8 cellular contexts compared by ENCODE assay signal in the genomic region with DNA sequence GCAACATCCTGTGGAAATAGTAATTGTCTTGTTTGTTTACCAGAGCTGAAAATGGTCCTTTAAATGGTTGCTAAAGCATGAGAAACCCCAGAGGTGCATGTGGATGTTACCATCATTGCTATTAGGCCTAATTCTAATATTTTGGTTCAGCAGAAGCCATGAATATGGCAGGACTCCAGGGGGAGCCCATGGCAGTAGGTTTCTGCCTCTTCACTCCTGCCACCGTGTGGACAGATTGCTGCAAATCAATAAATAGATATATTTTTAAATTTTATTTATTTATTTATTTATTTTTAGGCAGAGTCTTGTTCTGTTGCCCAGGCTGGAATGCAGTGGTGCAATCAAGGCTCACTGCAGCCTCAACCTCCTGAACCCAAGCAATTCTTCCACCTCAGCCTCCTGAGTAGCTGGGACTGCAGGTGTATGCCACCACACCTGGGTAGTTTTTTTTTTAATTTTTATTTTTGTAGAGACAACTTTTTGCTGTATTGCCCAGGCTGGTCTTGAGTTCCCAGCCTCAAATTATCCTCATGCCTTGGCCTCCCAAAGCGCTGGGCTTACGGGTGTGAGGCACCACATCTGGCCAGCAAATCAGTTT. TPM values are rescaled to one million over a fixed set of nuclear protein-coding genes. Genes with fewer than 3 reads are reported as not detected.
DNase-seq lines count a peak whose midpoint lies in the region; ATAC-seq, FAIRE-seq and TF ChIP-seq lines count a peak whose summit lies in the region.

No MANE protein-coding gene starts in this region.

- no peaks in the 10 kb centered on the region for H3K79me2 ChIP-seq in keratinocyte (ENCODE audit: control insufficient read depth, insufficient read depth, low read length)

- H3K27me3 ChIP-seq in body of pancreas (no peaks in the 10 kb centered on the region), keratinocyte (ENCODE audit: control insufficient read depth, extremely low read depth, insufficient read depth, low read length) (peaks cover 6% of the 10 kb centered on the region)

- H2AFZ ChIP-seq in keratinocyte (ENCODE audit: control insufficient read depth, low read length): no peak overlapping the region

- H3K4me3 ChIP-seq in body of pancreas (no peak overlapping the region), keratinocyte (ENCODE audit: control insufficient read depth in 2 of 3, extremely low read depth in 1 of 3, insufficient read depth in 2 of 3, low read depth in 1 of 3, low read length in 3 of 3) (no peak overlapping the region)

- 43 to 57% methylated on average over 3 of the region's 3 CpGs for WGBS in body of pancreas, 2 donors

- no peaks in the 10 kb centered on the region for H3K9me1 ChIP-seq in keratinocyte (ENCODE audit: control insufficient read depth, extremely low read depth, insufficient read depth, low read length)

- no peaks in the 10 kb centered on the region for H3K9me3 ChIP-seq in body of pancreas
- H3K9me3 ChIP-seq in keratinocyte (ENCODE audit: control insufficient read depth, low read depth, low read length): no peaks in the 10 kb centered on the region

- H3K4me1 ChIP-seq in body of pancreas: no peaks in the 10 kb centered on the region
- no peaks in the 10 kb centered on the region for H3K4me1 ChIP-seq in keratinocyte (ENCODE audit: control insufficient read depth, extremely low read depth, insufficient read depth, low read length)

- no peak for FAIRE-seq in keratinocyte (lab: Jason Lieb, UNC)

- no peak overlapping the region for H3K27ac ChIP-seq in body of pancreas
- no peak overlapping the region for H3K27ac ChIP-seq in keratinocyte (ENCODE audit: control insufficient read depth, insufficient read depth, low read length)

- H3K36me3 ChIP-seq in body of pancreas (replicated peaks in 1 of 2; ENCODE audit: insufficient read depth in 1 of 2, low read depth in 2 of 2): no peaks in the 10 kb centered on the region
- H3K36me3 ChIP-seq in keratinocyte (ENCODE audit: control insufficient read depth in 2 of 2, extremely low read depth in 1 of 2, insufficient read depth in 2 of 2, low read length in 2 of 2): no peaks in the 10 kb centered on the region

- peak; percentile 51 for ATAC-seq in GM18502 (IDR thresholded peaks at IDR 0.05; ENCODE audit: poor library complexity, unreplicated experiment)
- peak; percentile 30 for ATAC-seq in body of pancreas
- ATAC-seq in HG03097 (IDR thresholded peaks at IDR 0.05; ENCODE audit: low FRiP score, unreplicated experiment): no peak

- no peaks in the 10 kb centered on the region for H4K20me1 ChIP-seq in keratinocyte (ENCODE audit: control insufficient read depth, extremely low read depth, insufficient read depth, low read length)

- TF ChIP-seq CTCF in LNCAP (IDR thresholded peaks at IDR 0.05) (peak; percentile 38; the same call in 1 of the 2 replicates), body of pancreas (IDR thresholded peaks at IDR 0.05) (peak; percentile 38 to 76 (median 59)), keratinocyte (optimal IDR thresholded peaks at IDR 0.05 in 1 of 3, IDR thresholded peaks at IDR 0.05 in 1 of 3, conservative IDR thresholded peaks at IDR 0.05 in 1 of 3; ENCODE audit: extremely low read depth in 1 of 3, insufficient read depth in 2 of 3, low read length in 3 of 3) (peak; percentile 66 to 85 (median 67))

- DNase-seq in Ammon's horn (ENCODE audit: low spot score) (peak; percentile 84), SHP77 treated with DMSO at 0.1 percent for 48 hours (lab: John Stamatoyannopoulos, UW) (peak; percentile 46), body of pancreas (peak; percentile 64 to 83 (median 76)), keratinocyte (ENCODE audit: low read depth, low spot score) (no peak)
- DNase-seq in stimulated activated CD8-positive, alpha-beta memory T cell treated with anti-CD3 and anti-CD28 coated beads, Interleukin-12 subunit alpha, Interleukin-12 subunit beta, amount 100 ng/mL, for 1 hour (ENCODE audit: low read depth): peak; percentile 9

- intact Hi-C loops in body of pancreas (cut with DNase I): loop anchor here (10.0 kb wide), 1 partner anchor 147 kb away; no protein-coding TSS in a partner anchor

- dilution Hi-C loops in keratinocyte (cut with MboI; ENCODE audit: extremely low pct_ligation_motif_present, low sequenced_read_pairs): no loop called here

- no peak for TF ChIP-seq POLR2A in body of pancreas (IDR thresholded peaks at IDR 0.05)

- no peak overlapping the region for H3K9ac ChIP-seq in keratinocyte (ENCODE audit: control insufficient read depth, extremely low read depth, insufficient read depth, low read length)

- H3K4me2 ChIP-seq in keratinocyte (ENCODE audit: control insufficient read depth, extremely low read depth, insufficient read depth, low read depth, low read length): no peak overlapping the region

RNA-seq across cellular contexts. Expression of gene CAPN13, which starts 54.9 kb away (rescaled TPM):
- 10 to 100 TPM in 1 of 2 donors, 1 to 10 TPM in 1; 5.6 to 21.3 TPM for total RNA-seq in body of pancreas
- 0.09 TPM in 1 of 3 replicates, not detected in the others for polyA plus RNA-seq in keratinocyte
- not detected for polyA plus RNA-seq in keratinocyte (2011; ENCODE audit: low read depth)
- 0.05 and 0.08 TPM in 2 replicates for polyA plus RNA-seq in keratinocyte (2011; cell fraction: cytosol; rRNA removed)
- polyA plus RNA-seq in keratinocyte (2011; cell fraction: nucleus; rRNA removed): 0.27 and 0.45 TPM in 2 replicates
- polyA plus RNA-seq in keratinocyte (2012; ENCODE audit: low replicate concordance): not detected in 2 replicates
- not detected in 3 replicates for polyA minus RNA-seq in keratinocyte
- polyA minus RNA-seq in keratinocyte (2011; cell fraction: cytosol; rRNA and poly(A)+ RNA removed): not detected
- polyA minus RNA-seq in keratinocyte (2011; cell fraction: nucleus; rRNA and poly(A)+ RNA removed): not detected in 2 replicates
